8 cellular contexts compared by ENCODE assay signal in genomic region chr4:41204400-41204978, GRCh38. TPM values are rescaled to one million over a fixed set of nuclear protein-coding genes. Genes with fewer than 3 reads are reported as not detected.
DNase-seq lines count a peak whose midpoint lies in the region; ATAC-seq, FAIRE-seq and TF ChIP-seq lines count a peak whose summit lies in the region.

No MANE protein-coding gene starts in this region.

- no peak for TF ChIP-seq CTCF in A549 (IDR thresholded peaks at IDR 0.05)
- no peak for TF ChIP-seq CTCF in lower lobe of right lung (IDR thresholded peaks at IDR 0.05)
- TF ChIP-seq CTCF in esophagus squamous epithelium (IDR thresholded peaks at IDR 0.05): no peak

- H3K27ac ChIP-seq in A549 (peak overlapping the region in 1 of 2 experiments; percentile 50; a peak in 1 of 6 replicates), lower lobe of right lung (peak overlapping the region; percentile 8), esophagus squamous epithelium (peak overlapping the region in 2 of 4 donors; percentile 26 to 63)

- DNase-seq in A549 (ENCODE audit: low read depth in 1 of 2, low spot score in 1 of 2): peak in 1 of 2 experiments; percentile 9
- DNase-seq in NCI-H226: peak; percentile 92
- no peak for DNase-seq in lower lobe of right lung
- no peak for DNase-seq in Ammon's horn (ENCODE audit: low spot score)
- DNase-seq in NK-92 treated with Interleukin-12 subunit alpha and Interleukin-12 subunit beta, amount 100 ng/mL, for 24 hours (lab: John Stamatoyannopoulos, UW): no peak
- no peak for DNase-seq in esophagus squamous epithelium (lab: John Stamatoyannopoulos, UW)

- WGBS in A549 (ENCODE audit: missing lambda C conversion rate): 79% methylated on average over 8 of the region's 8 CpGs
- 79 to 81% methylated on average over 6 to 8 of the region's 8 CpGs for WGBS in esophagus squamous epithelium, 2 donors

- H3K36me3 ChIP-seq in lower lobe of right lung (no peaks in the 10 kb centered on the region), esophagus squamous epithelium (no peaks in the 10 kb centered on the region)

- no peak for TF ChIP-seq RAD21 in A549 (conservative IDR thresholded peaks at IDR 0.05 in 1 of 2, IDR thresholded peaks at IDR 0.05 in 1 of 2)

- TF ChIP-seq POLR2A in A549 (IDR thresholded peaks at IDR 0.05; ENCODE audit: low read length) (no peak), esophagus squamous epithelium (IDR thresholded peaks at IDR 0.05) (no peak)

- ATAC-seq in A549: peak in 1 of 2 experiments; percentile 72; a peak in 3 of 6 replicates
- ATAC-seq in lower lobe of right lung: peak; percentile 67 to 68
- ATAC-seq in HG02885 (IDR thresholded peaks at IDR 0.05; ENCODE audit: poor library complexity, unreplicated experiment): no peak

- H3K9me3 ChIP-seq in A549 (no peaks in the 10 kb centered on the region), lower lobe of right lung (no peaks in the 10 kb centered on the region), esophagus squamous epithelium (no peaks in the 10 kb centered on the region)

- no peaks in the 10 kb centered on the region for H3K27me3 ChIP-seq in lower lobe of right lung (ENCODE audit: low read depth)
- H3K27me3 ChIP-seq in esophagus squamous epithelium: no peaks in the 10 kb centered on the region

- H3K4me1 ChIP-seq in A549 (peaks cover 23% of the 10 kb centered on the region), lower lobe of right lung (peaks cover 46% of the 10 kb centered on the region), esophagus squamous epithelium (peaks cover 0 to 49% (median 0%) of the 10 kb centered on the region in 3 donors)

- no peak for FAIRE-seq in A549 (lab: Jason Lieb, UNC)
- peak; percentile 43 for FAIRE-seq in endometrium (lab: Jason Lieb, UNC)

- intact Hi-C loops in lower lobe of right lung (cut with DNase I) (no loop called here), esophagus squamous epithelium (cut with DNase I) (no loop called here)

- H3K4me3 ChIP-seq in A549 (no peak overlapping the region), lower lobe of right lung (no peak overlapping the region), esophagus squamous epithelium (no peak overlapping the region)

- peak overlapping the region; percentile 43; the same call in 2 of the 3 replicates for H3K4me2 ChIP-seq in A549

- TF ChIP-seq EP300 in A549 (IDR thresholded peaks at IDR 0.05): no peak

- CTCF ChIA-PET in A549 (lab: Yijun Ruan, JAX): interaction anchor here (1.1 to 5.5 kb wide), 7 partner anchors 9 to 296 kb away, joined by 3 to 32 read pairs (median 5); partner anchors contain the start of gene APBB2

- POLR2A ChIA-PET in A549 (lab: Yijun Ruan, JAX): interaction anchor here (0.9 to 1.3 kb wide), 2 partner anchors 10 to 17 kb away, joined by 3 read pairs; partner anchors contain the start of gene APBB2

TF ChIP-seq in A549, 52 proteins besides CTCF, POLR2A, EP300 and RAD21:
- no peak for TF ChIP-seq SMC3 (IDR thresholded peaks at IDR 0.05)
- TF ChIP-seq MAFK (IDR thresholded peaks at IDR 0.05; ENCODE audit: partially characterized antibody): no peak
- TF ChIP-seq PHF8 (IDR thresholded peaks at IDR 0.05; ENCODE audit: borderline replicate concordance, low read depth): no peak
- TF ChIP-seq ZC3H11A (IDR thresholded peaks at IDR 0.05): no peak
- no peak for TF ChIP-seq ZNF302 (CRISPR knock-in tag; IDR thresholded peaks at IDR 0.05)
- TF ChIP-seq RCOR1 (IDR thresholded peaks at IDR 0.05; ENCODE audit: low read depth, low read length): no peak

RNA-seq across cellular contexts. Expression of gene APBB2, which starts 9.9 kb away (rescaled TPM):
- polyA plus RNA-seq in A549 (2011; rRNA removed) (31.3 and 31.9 TPM in 2 replicates), A549 (2017; fragmentation: RNase III; extraction: RNeasy Plus Mini Kit Qiagen cat#74134 plus additional on column Dnase treatment) (8.3 to 9.9 TPM (median 9.6 TPM) in 3 replicates)
- polyA plus RNA-seq in A549 (2012; cell fraction: cytosol; rRNA removed): 12.3 and 12.9 TPM in 2 replicates
- 12.0 and 15.6 TPM in 2 replicates for polyA plus RNA-seq in A549 (2012; cell fraction: nucleus; rRNA removed)
- 54.3 and 57.4 TPM in 2 replicates for polyA minus RNA-seq in A549 (2011; rRNA and poly(A)+ RNA removed)
- total RNA-seq in lower lobe of right lung (59.3 TPM), esophagus squamous epithelium (10 to 100 TPM; 12.2 to 29.2 (median 20.1) TPM)

RNA-seq across cellular contexts. Expression of gene UCHL1, which starts 52.2 kb away (rescaled TPM):
- polyA plus RNA-seq in A549 (2011; rRNA removed) (1,819 and 1,981 TPM in 2 replicates), A549 (2017; fragmentation: RNase III; extraction: RNeasy Plus Mini Kit Qiagen cat#74134 plus additional on column Dnase treatment) (953 to 989 TPM (median 980 TPM) in 3 replicates)
- polyA plus RNA-seq in A549 (2012; cell fraction: cytosol; rRNA removed): 1,534 and 1,760 TPM in 2 replicates
- polyA plus RNA-seq in A549 (2012; cell fraction: nucleus; rRNA removed): 2,660 and 5,319 TPM in 2 replicates
- polyA minus RNA-seq in A549 (2011; rRNA and poly(A)+ RNA removed): 406 and 486 TPM in 2 replicates
- total RNA-seq in lower lobe of right lung (8.4 TPM), esophagus squamous epithelium (1 to 10 TPM; 3.9 to 9.6 (median 9.0) TPM)
